In the genomic region with DNA sequence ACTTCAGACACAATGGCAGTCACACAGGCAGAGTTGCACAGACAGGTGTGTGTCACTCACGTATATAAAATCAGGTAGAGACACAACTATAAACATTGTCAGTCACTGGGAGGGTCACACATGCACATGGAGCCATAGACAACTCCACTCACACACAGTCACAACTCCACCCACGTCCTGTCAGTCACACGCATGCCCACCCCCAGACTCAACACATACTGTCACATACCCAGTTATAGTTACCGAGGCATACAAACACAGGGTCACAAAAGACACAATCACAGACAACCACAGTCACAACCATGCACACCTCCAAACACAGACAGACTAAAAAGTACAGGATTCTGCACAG, we compare ENCODE assay signal across 13 cellular contexts. TPM values are rescaled to one million over a fixed set of nuclear protein-coding genes. Genes with fewer than 3 reads are reported as not detected.
A peak's percentile ranks its signal among the peaks of the same experiment; 100 is the strongest.
DNase-seq lines count a peak whose midpoint lies in the region; ATAC-seq and TF ChIP-seq lines count a peak whose summit lies in the region.
"Had no signal": no experiment of that assay in that cellular context is flagged by ENCODE, and none has a peak within 500 bp of the region (broad histone marks: within the 10 kb centered on the region; RNA-seq: fewer than 3 reads in every experiment).

No MANE protein-coding gene starts in this region.

- POLR2A ChIA-PET in AG04450 (lab: Yijun Ruan, JAX): interaction anchor here (1.6 kb wide), 1 partner anchor 26 kb away, joined by 5 read pairs; no protein-coding TSS in a partner anchor

- H3K9me3 ChIP-seq in AG04450 (ENCODE audit: control insufficient read depth, insufficient read depth, low read length): no peaks in the 10 kb centered on the region; the same call in 1 of the 2 replicates
- H3K9me3 ChIP-seq in NT2/D1 (ENCODE audit: insufficient read depth, low read length): no peaks in the 10 kb centered on the region
- H3K9me3 ChIP-seq in ovary: no peaks in the 10 kb centered on the region

- no peak for TF ChIP-seq POLR2A in erythroblast (IDR thresholded peaks at IDR 0.05; ENCODE audit: low read length)
- no peak for TF ChIP-seq POLR2A in ovary (IDR thresholded peaks at IDR 0.05)

- ATAC-seq in HG03354 (IDR thresholded peaks at IDR 0.05; ENCODE audit: poor library complexity, severe bottlenecking, unreplicated experiment): no peak

- intact Hi-C loops in ovary (cut with DNase I): no loop called here

- 21 to 27% (median 22%) methylated on average over 4 of the region's 4 CpGs for WGBS in ovary, 3 donors

- H3K4me3 ChIP-seq in AG04450 (ENCODE audit: low read depth, low read length) (peak overlapping the region; percentile 95), NT2/D1 (ENCODE audit: insufficient read length, low read depth) (peak overlapping the region; percentile 66), ovary (peak overlapping the region; percentile 61)

- peaks cover 21% of the 10 kb centered on the region for H3K4me1 ChIP-seq in NT2/D1 (ENCODE audit: insufficient read depth, insufficient read length)
- peaks cover 15% of the 10 kb centered on the region for H3K4me1 ChIP-seq in ovary (ENCODE audit: insufficient read depth)

- no peak for TF ChIP-seq EP300 in ovary (IDR thresholded peaks at IDR 0.05)

- no peaks in the 10 kb centered on the region for H3K27me3 ChIP-seq in AG04450 (ENCODE audit: control insufficient read depth, insufficient read depth, low read length)
- no peaks in the 10 kb centered on the region for H3K27me3 ChIP-seq in NT2/D1 (ENCODE audit: insufficient read depth, insufficient read length)
- H3K27me3 ChIP-seq in ovary: no peaks in the 10 kb centered on the region

- H3K9ac ChIP-seq in NT2/D1 (ENCODE audit: insufficient read length, low read depth): peak overlapping the region; percentile 87

- no peak overlapping the region for H3K27ac ChIP-seq in AG04450 (ENCODE audit: low read depth, low read length)
- H3K27ac ChIP-seq in ovary: peak overlapping the region in 1 of 2 donors; percentile 87
- H3K27ac ChIP-seq: HL-60 had no signal

- DNase-seq in AG04450 (ENCODE audit: low read depth, low spot score) (no peak), NT2/D1 (ENCODE audit: low read depth, low spot score) (no peak), erythroblast (lab: John Stamatoyannopoulos, UW) (peak; percentile 47 to 48), ovary (no peak), NCI-H526 treated with DMSO at 0.1 percent for 48 hours (lab: John Stamatoyannopoulos, UW) (no peak)
- DNase-seq in stimulated activated naive CD4-positive, alpha-beta T cell (lab: John Stamatoyannopoulos, UW): no peak
- no peak for DNase-seq in activated CD4-positive, alpha-beta T cell treated with anti-CD3 and anti-CD28 coated beads, Interleukin-2, amount 50 U/mL, for 4 hours
- DNase-seq: midbrain; NCI-H2029 treated with DMSO at 0.1 percent for 48 hours; stimulated activated CD4-positive, alpha-beta T cell treated with anti-CD3 and anti-CD28 coated beads, Interleukin-1b, Interleukin-23, amount 100 ng/mL, for 48 hours; T-helper 1 cell had no signal

- no peak for TF ChIP-seq CTCF in AG04450 (IDR thresholded peaks at IDR 0.05; ENCODE audit: low read depth, low read length)
- no peak for TF ChIP-seq CTCF in ovary (IDR thresholded peaks at IDR 0.05)

- CTCF ChIA-PET in AG04450 (lab: Charles Lee): no interaction called here

- H3K36me3 ChIP-seq in NT2/D1 (ENCODE audit: insufficient read depth, insufficient read length, low read length) (peaks cover 40% of the 10 kb centered on the region), ovary (no peaks in the 10 kb centered on the region)

RNA-seq across cellular contexts. Expression of gene NUMBL, which starts 1.5 kb away (rescaled TPM):
- polyA plus RNA-seq in AG04450 (2011; rRNA removed): 29.4 and 30.9 TPM in 2 replicates
- 25.0 and 30.6 TPM in 2 replicates for polyA minus RNA-seq in AG04450 (2011; rRNA and poly(A)+ RNA removed)
- 10 to 100 TPM; 38.7 to 88.9 (median 69.3) TPM for total RNA-seq in ovary
- polyA plus RNA-seq in ovary: 10 to 100 TPM in 1 of 2 donors, 1 to 10 TPM in 1; 6.7 to 32.9 TPM

RNA-seq across cellular contexts. Expression of gene COQ8B, which starts 27.7 kb away (rescaled TPM):
- polyA plus RNA-seq in AG04450 (2011; rRNA removed) (16.0 and 20.2 TPM in 2 replicates), ovary (10 to 100 TPM in 1 of 2 donors, 1 to 10 TPM in 1; 8.3 to 41.5 TPM)
- 18.9 and 20.5 TPM in 2 replicates for polyA minus RNA-seq in AG04450 (2011; rRNA and poly(A)+ RNA removed)
- total RNA-seq in ovary: 10 to 100 TPM; 24.0 to 51.2 (median 42.5) TPM

RNA-seq across cellular contexts. Expression of gene ITPKC, which starts 27.9 kb away (rescaled TPM):
- 8.9 and 11.6 TPM in 2 replicates for polyA plus RNA-seq in AG04450 (2011; rRNA removed)
- polyA minus RNA-seq in AG04450 (2011; rRNA and poly(A)+ RNA removed): 12.7 and 17.0 TPM in 2 replicates
- 100 to 1,000 TPM in 1 of 7 donors, 10 to 100 TPM in 6; 14.2 to 117 (median 22.4) TPM for total RNA-seq in ovary
- 10 to 100 TPM in 1 of 2 donors, 1 to 10 TPM in 1; 6.5 to 14.3 TPM for polyA plus RNA-seq in ovary

Comparison
In these comparisons a context has a peak if more than half of its experiments do, and no peak if none do; other contexts are left out.
1. DNase-seq: peak in erythroblast (2 of 2); none in AG04450 (single experiment), NT2/D1 (single experiment), ovary (0 of 5), stimulated activated naive CD4-positive, alpha-beta T cell (0 of 6), activated CD4-positive, alpha-beta T cell treated with anti-CD3 and anti-CD28 coated beads, Interleukin-2, amount 50 U/mL, for 4 hours (0 of 2) and NCI-H526 treated with DMSO at 0.1 percent for 48 hours (single experiment).
2. Peak in every context shown above with its lines, with median percentiles within 50 percentile points of each other: H3K4me3 ChIP-seq.